ENCODE assay signal across 11 cellular contexts in genomic region chr18:8673276-8674209, GRCh38. TPM values are rescaled to one million over a fixed set of nuclear protein-coding genes. Genes with fewer than 3 reads are reported as not detected.
DNase-seq lines count a peak whose midpoint lies in the region; ATAC-seq and TF ChIP-seq lines count a peak whose summit lies in the region.
"Had no signal": no experiment of that assay in that cellular context is flagged by ENCODE, and none has a peak within 500 bp of the region (broad histone marks: within the 10 kb centered on the region; RNA-seq: fewer than 3 reads in every experiment).

No MANE protein-coding gene starts in this region.

- DNase-seq in GM10266 (ENCODE audit: extremely low spot score): peak; percentile 47
- peak; percentile 24 for DNase-seq in RKO (ENCODE audit: low spot score)
- no peak for DNase-seq in immature natural killer cell
- no peak for DNase-seq in WTC11 (ENCODE audit: low spot score)
- DNase-seq in inferior parietal cortex (ENCODE audit: extremely low spot score): no peak
- DNase-seq in stimulated activated naive CD8-positive, alpha-beta T cell treated with anti-CD3 and anti-CD28 coated beads, Interleukin-15, amount 100 ng/mL, for 72 hours: no peak
- DNase-seq: foreskin melanocyte, naive B cell had no signal

- CTCF ChIA-PET in WTC11 (lab: Charles Lee): interaction anchor here (1.5 kb wide), 2 partner anchors 11 to 23 kb away, joined by 3 to 4 read pairs; no protein-coding TSS in a partner anchor

- TF ChIP-seq CTCF in GM10266 (IDR thresholded peaks at IDR 0.05; ENCODE audit: control insufficient read depth, insufficient read depth, low read depth, missing control alignments) (no peak), WTC11 (IDR thresholded peaks at IDR 0.05) (no peak)

- H3K36me3 Mint-ChIP-seq in immature natural killer cell (no peaks in the 10 kb centered on the region), WTC11 (no peaks in the 10 kb centered on the region)
- H3K36me3 Mint-ChIP-seq: brain, naive B cell had no signal

- H3K4me1 Mint-ChIP-seq in immature natural killer cell (no peaks in the 10 kb centered on the region), WTC11 (peaks cover 20% of the 10 kb centered on the region)
- H3K4me1 Mint-ChIP-seq in stimulated activated naive CD8-positive, alpha-beta T cell treated with anti-CD3 and anti-CD28 coated beads, Interleukin-15, amount 100 ng/mL, for 72 hours: no peaks in the 10 kb centered on the region
- H3K4me1 Mint-ChIP-seq: brain had no signal

- H3K9me3 Mint-ChIP-seq in immature natural killer cell (no peaks in the 10 kb centered on the region), WTC11 (peaks cover 7% of the 10 kb centered on the region; the same call in 1 of the 2 replicates)
- H3K9me3 Mint-ChIP-seq in stimulated activated naive CD8-positive, alpha-beta T cell treated with anti-CD3 and anti-CD28 coated beads, Interleukin-15, amount 100 ng/mL, for 72 hours: no peaks in the 10 kb centered on the region

- POLR2A ChIA-PET in WTC11 (lab: Charles Lee): interaction anchor here (0.5 kb wide), 1 partner anchor 8 kb away, joined by 3 read pairs; no protein-coding TSS in a partner anchor

- H3K27ac Mint-ChIP-seq in immature natural killer cell: no peak overlapping the region
- no peak overlapping the region for H3K27ac Mint-ChIP-seq in WTC11
- no peak overlapping the region for H3K27ac Mint-ChIP-seq in stimulated activated naive CD8-positive, alpha-beta T cell treated with anti-CD3 and anti-CD28 coated beads, Interleukin-15, amount 100 ng/mL, for 72 hours
- H3K27ac Mint-ChIP-seq: brain had no signal

- H3K4me3 Mint-ChIP-seq in immature natural killer cell: no peak overlapping the region
- no peak overlapping the region for H3K4me3 Mint-ChIP-seq in WTC11
- no peak overlapping the region for H3K4me3 Mint-ChIP-seq in stimulated activated naive CD8-positive, alpha-beta T cell treated with anti-CD3 and anti-CD28 coated beads, Interleukin-15, amount 100 ng/mL, for 72 hours
- H3K4me3 Mint-ChIP-seq: brain, naive B cell had no signal

- peak; percentile 90 for ATAC-seq in GM19467 (IDR thresholded peaks at IDR 0.05; ENCODE audit: unreplicated experiment)
- ATAC-seq in HG03039 (IDR thresholded peaks at IDR 0.05; ENCODE audit: unreplicated experiment): peak; percentile 70
- no peak; the same call in 1 of the 2 replicates for ATAC-seq in WTC11
- no peak for ATAC-seq in stimulated activated naive CD8-positive, alpha-beta T cell treated with anti-CD3 and anti-CD28 coated beads, Interleukin-15, amount 100 ng/mL, for 72 hours

- H3K27me3 Mint-ChIP-seq in immature natural killer cell (ENCODE audit: low read depth in 3 of 3) (no peaks in the 10 kb centered on the region), WTC11 (ENCODE audit: low read depth) (no peaks in the 10 kb centered on the region)
- H3K27me3 Mint-ChIP-seq in stimulated activated naive CD8-positive, alpha-beta T cell treated with anti-CD3 and anti-CD28 coated beads, Interleukin-15, amount 100 ng/mL, for 72 hours: no peaks in the 10 kb centered on the region
- H3K27me3 Mint-ChIP-seq: brain had no signal

TF ChIP-seq in WTC11, 78 proteins besides CTCF, POLR2A, EP300 and RAD21:
- TF ChIP-seq CBFB (CRISPR knock-in tag; IDR thresholded peaks at IDR 0.05; ENCODE audit: low read depth) (no peak), TEAD1 (CRISPR knock-in tag; IDR thresholded peaks at IDR 0.05) (no peak), RELA (CRISPR knock-in tag; IDR thresholded peaks at IDR 0.05; ENCODE audit: borderline replicate concordance) (no peak), ATF3 (CRISPR knock-in tag; conservative IDR thresholded peaks at IDR 0.05) (no peak), ZBTB21 (CRISPR knock-in tag; IDR thresholded peaks at IDR 0.05; ENCODE audit: borderline replicate concordance) (no peak), ZNF532 (CRISPR knock-in tag; IDR thresholded peaks at IDR 0.05; ENCODE audit: borderline replicate concordance) (no peak), FOXJ3 (CRISPR knock-in tag; IDR thresholded peaks at IDR 0.05; ENCODE audit: borderline replicate concordance) (no peak)

RNA-seq across cellular contexts. Expression of gene MTCL1, which starts 31.8 kb away (rescaled TPM):
- polyA plus RNA-seq in immature natural killer cell: not detected
- 50.0 to 64.3 TPM (median 52.9 TPM) in 3 replicates for total RNA-seq in WTC11 (2021)

Comparison
In these comparisons a context has a peak if more than half of its experiments do, and no peak if none do; other contexts are left out.
1. DNase-seq: peak in GM10266 (single experiment) and RKO (single experiment); none in immature natural killer cell (0 of 3), WTC11 (single experiment), inferior parietal cortex (single experiment) and stimulated activated naive CD8-positive, alpha-beta T cell treated with anti-CD3 and anti-CD28 coated beads, Interleukin-15, amount 100 ng/mL, for 72 hours (0 of 2).
2. ATAC-seq: peak in GM19467 (single experiment) and HG03039 (single experiment); none in WTC11 (single experiment) and stimulated activated naive CD8-positive, alpha-beta T cell treated with anti-CD3 and anti-CD28 coated beads, Interleukin-15, amount 100 ng/mL, for 72 hours (single experiment).